ENCODE assay signal across 19 cellular contexts in the genomic region with DNA sequence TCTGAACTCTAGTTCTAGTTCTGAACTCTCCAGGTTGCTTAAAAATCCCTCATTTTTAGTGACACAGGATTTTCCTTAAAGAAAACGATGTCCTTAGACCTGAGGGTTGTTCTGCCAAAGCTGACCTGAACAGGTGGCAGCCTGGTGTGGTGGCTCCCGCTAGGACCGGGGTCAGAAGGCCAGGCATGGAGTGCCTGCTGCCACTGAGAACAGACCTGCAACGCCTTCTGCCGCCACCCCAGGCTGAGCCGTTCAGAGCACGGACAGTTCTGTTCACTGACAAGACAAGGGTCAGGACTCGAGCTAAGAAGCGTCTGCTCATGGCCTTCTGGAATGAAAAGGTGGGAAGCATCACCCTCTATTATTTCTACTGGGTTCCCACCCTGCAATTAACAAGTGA. TPM values are rescaled to one million over a fixed set of nuclear protein-coding genes. Genes with fewer than 3 reads are reported as not detected.
DNase-seq lines count a peak whose midpoint lies in the region; ATAC-seq and TF ChIP-seq lines count a peak whose summit lies in the region.
"Had no signal": no experiment of that assay in that cellular context is flagged by ENCODE, and none has a peak within 500 bp of the region (broad histone marks: within the 10 kb centered on the region; RNA-seq: fewer than 3 reads in every experiment).

No MANE protein-coding gene starts in this region.

- no peaks in the 10 kb centered on the region for H3K9me3 ChIP-seq in WERI-Rb-1 (ENCODE audit: severe bottlenecking)
- H3K9me3 ChIP-seq in fibroblast of lung (ENCODE audit: control insufficient read depth, insufficient read depth, low read depth, low read length), result no peaks in the 10 kb centered on the region
- H3K9me3 ChIP-seq in liver (ENCODE audit: control insufficient read depth in 4 of 4, low read length in 3 of 4), result no peaks in the 10 kb centered on the region
- H3K9me3 ChIP-seq: BE2C had no signal

- DNase-seq in WERI-Rb-1 (peak; percentile 69), fibroblast of lung (ENCODE audit: low read depth in 2 of 2) (no peak), NCI-H2196 treated with DMSO at 0.1 percent for 48 hours (lab: John Stamatoyannopoulos, UW; ENCODE audit: unreplicated experiment) (no peak), midbrain (lab: John Stamatoyannopoulos, UW) (no peak), pons (ENCODE audit: low spot score) (no peak)
- DNase-seq: ACHN; BE2C; CD4-positive, CD25-positive, alpha-beta regulatory T cell; CD8-positive, alpha-beta memory T cell; COR-L47; DMS 273 treated with DMSO at 0.1 percent for 48 hours; DMS79; GF-D8; GOT3; H7; KBM-7 had no signal

- H2AFZ ChIP-seq in fibroblast of lung (ENCODE audit: low read length), result no peak overlapping the region

- no peak for ATAC-seq in HG03097 (IDR thresholded peaks at IDR 0.05; ENCODE audit: low FRiP score, unreplicated experiment)

- H3K36me3 ChIP-seq in WERI-Rb-1 (peaks cover 50% of the 10 kb centered on the region), fibroblast of lung (ENCODE audit: control insufficient read depth, insufficient read depth, low read length) (peaks cover 24% of the 10 kb centered on the region), liver (ENCODE audit: control insufficient read depth in 4 of 4, insufficient read depth in 3 of 4, low read depth in 1 of 4, low read length in 3 of 4) (peaks cover 0 to 3% (median 2%) of the 10 kb centered on the region in 4 donors)

- H3K9ac ChIP-seq in fibroblast of lung (ENCODE audit: insufficient read depth, low read length), result peak overlapping the region; percentile 2
- H3K9ac ChIP-seq in liver (ENCODE audit: low read depth in 1 of 2, low read length in 2 of 2), result no peak overlapping the region

- no peak for TF ChIP-seq RAD21 in liver (IDR thresholded peaks at IDR 0.05)

- H3K79me2 ChIP-seq in fibroblast of lung (ENCODE audit: control insufficient read depth, insufficient read depth, low read length), result peaks cover 6% of the 10 kb centered on the region

- H3K4me3 ChIP-seq in WERI-Rb-1 (ENCODE audit: low read depth, low read length), result no peak overlapping the region
- H3K4me3 ChIP-seq in fibroblast of lung (replicated peaks in 1 of 4; ENCODE audit: control extremely low read depth in 1 of 4, insufficient read depth in 1 of 4, low read depth in 3 of 4, low read length in 4 of 4), result no peak overlapping the region
- no peak overlapping the region for H3K4me3 ChIP-seq in liver (ENCODE audit: low read depth in 1 of 3, low read length in 3 of 3)

- H3K4me1 ChIP-seq in fibroblast of lung (ENCODE audit: control insufficient read depth, extremely low read depth, insufficient read depth, low read length) (no peaks in the 10 kb centered on the region), liver (ENCODE audit: control insufficient read depth in 4 of 4, insufficient read depth in 4 of 4, low read length in 3 of 4) (peaks cover 14 to 77% (median 62%) of the 10 kb centered on the region in 4 donors)

- 65% methylated on average over 9 of the region's 9 CpGs for WGBS in liver

- H3K27ac ChIP-seq in WERI-Rb-1 (peak overlapping the region; percentile 23), fibroblast of lung (ENCODE audit: insufficient read depth, low read length) (no peak overlapping the region), liver (ENCODE audit: low read depth in 1 of 2, low read length in 2 of 2) (no peak overlapping the region)
- H3K27ac ChIP-seq: HL-60 had no signal

- H3K27me3 ChIP-seq in WERI-Rb-1 (ENCODE audit: insufficient read depth, low read depth, severe bottlenecking) (no peaks in the 10 kb centered on the region), fibroblast of lung (ENCODE audit: control insufficient read depth, insufficient read depth, low read length) (no peaks in the 10 kb centered on the region), liver (ENCODE audit: control insufficient read depth in 4 of 4, insufficient read depth in 4 of 4, low read length in 3 of 4) (no peaks in the 10 kb centered on the region)
- H3K27me3 ChIP-seq: BE2C had no signal

- TF ChIP-seq CTCF in WERI-Rb-1 (IDR thresholded peaks at IDR 0.05; ENCODE audit: low read depth, low read length) (no peak), fibroblast of lung (conservative IDR thresholded peaks at IDR 0.05 in 1 of 2, IDR thresholded peaks at IDR 0.05 in 1 of 2; ENCODE audit: low read depth in 1 of 2, low read length in 2 of 2) (no peak), liver (IDR thresholded peaks at IDR 0.05; ENCODE audit: low read depth, low read length, missing input control) (no peak)

- H4K20me1 ChIP-seq in fibroblast of lung (ENCODE audit: control insufficient read depth, extremely low read depth, insufficient read depth, low read length), result no peaks in the 10 kb centered on the region

- H3K4me2 ChIP-seq in fibroblast of lung (ENCODE audit: extremely low read depth, insufficient read depth, low read length), result no peak overlapping the region

TF ChIP-seq in liver, 16 proteins besides CTCF, POLR2A, EP300 and RAD21:
- TF ChIP-seq HNF4G (IDR thresholded peaks at IDR 0.05), result no peak
- TF ChIP-seq SP1 (IDR thresholded peaks at IDR 0.05), result no peak
- no peak for TF ChIP-seq TAF1 (conservative IDR thresholded peaks at IDR 0.05)
- peak; percentile 31 to 57 for TF ChIP-seq HNF4A (conservative IDR thresholded peaks at IDR 0.05)
- TF ChIP-seq EGR1 (IDR thresholded peaks at IDR 0.05; ENCODE audit: low read depth in 2 of 2), result no peak
- peak; percentile 58 for TF ChIP-seq NR2F2 (IDR thresholded peaks at IDR 0.05)
- TF ChIP-seq JUND (IDR thresholded peaks at IDR 0.05), result no peak
- TF ChIP-seq GABPA (IDR thresholded peaks at IDR 0.05 in 1 of 2, conservative IDR thresholded peaks at IDR 0.05 in 1 of 2), result no peak
- TF ChIP-seq, protein P1, sequence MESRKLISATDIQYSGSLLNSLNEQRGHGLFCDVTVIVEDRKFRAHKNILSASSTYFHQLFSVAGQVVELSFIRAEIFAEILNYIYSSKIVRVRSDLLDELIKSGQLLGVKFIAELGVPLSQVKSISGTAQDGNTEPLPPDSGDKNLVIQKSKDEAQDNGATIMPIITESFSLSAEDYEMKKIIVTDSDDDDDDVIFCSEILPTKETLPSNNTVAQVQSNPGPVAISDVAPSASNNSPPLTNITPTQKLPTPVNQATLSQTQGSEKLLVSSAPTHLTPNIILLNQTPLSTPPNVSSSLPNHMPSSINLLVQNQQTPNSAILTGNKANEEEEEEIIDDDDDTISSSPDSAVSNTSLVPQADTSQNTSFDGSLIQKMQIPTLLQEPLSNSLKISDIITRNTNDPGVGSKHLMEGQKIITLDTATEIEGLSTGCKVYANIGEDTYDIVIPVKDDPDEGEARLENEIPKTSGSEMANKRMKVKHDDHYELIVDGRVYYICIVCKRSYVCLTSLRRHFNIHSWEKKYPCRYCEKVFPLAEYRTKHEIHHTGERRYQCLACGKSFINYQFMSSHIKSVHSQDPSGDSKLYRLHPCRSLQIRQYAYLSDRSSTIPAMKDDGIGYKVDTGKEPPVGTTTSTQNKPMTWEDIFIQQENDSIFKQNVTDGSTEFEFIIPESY (IDR thresholded peaks at IDR 0.05), result no peak
- TF ChIP-seq RXRA (IDR thresholded peaks at IDR 0.05), result peak in 1 of 2 donors; percentile 17
- TF ChIP-seq, protein P2, sequence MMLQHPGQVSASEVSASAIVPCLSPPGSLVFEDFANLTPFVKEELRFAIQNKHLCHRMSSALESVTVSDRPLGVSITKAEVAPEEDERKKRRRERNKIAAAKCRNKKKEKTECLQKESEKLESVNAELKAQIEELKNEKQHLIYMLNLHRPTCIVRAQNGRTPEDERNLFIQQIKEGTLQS (IDR thresholded peaks at IDR 0.05), result no peak
- TF ChIP-seq FOXA2 (IDR thresholded peaks at IDR 0.05), result no peak
- TF ChIP-seq, protein P3, sequence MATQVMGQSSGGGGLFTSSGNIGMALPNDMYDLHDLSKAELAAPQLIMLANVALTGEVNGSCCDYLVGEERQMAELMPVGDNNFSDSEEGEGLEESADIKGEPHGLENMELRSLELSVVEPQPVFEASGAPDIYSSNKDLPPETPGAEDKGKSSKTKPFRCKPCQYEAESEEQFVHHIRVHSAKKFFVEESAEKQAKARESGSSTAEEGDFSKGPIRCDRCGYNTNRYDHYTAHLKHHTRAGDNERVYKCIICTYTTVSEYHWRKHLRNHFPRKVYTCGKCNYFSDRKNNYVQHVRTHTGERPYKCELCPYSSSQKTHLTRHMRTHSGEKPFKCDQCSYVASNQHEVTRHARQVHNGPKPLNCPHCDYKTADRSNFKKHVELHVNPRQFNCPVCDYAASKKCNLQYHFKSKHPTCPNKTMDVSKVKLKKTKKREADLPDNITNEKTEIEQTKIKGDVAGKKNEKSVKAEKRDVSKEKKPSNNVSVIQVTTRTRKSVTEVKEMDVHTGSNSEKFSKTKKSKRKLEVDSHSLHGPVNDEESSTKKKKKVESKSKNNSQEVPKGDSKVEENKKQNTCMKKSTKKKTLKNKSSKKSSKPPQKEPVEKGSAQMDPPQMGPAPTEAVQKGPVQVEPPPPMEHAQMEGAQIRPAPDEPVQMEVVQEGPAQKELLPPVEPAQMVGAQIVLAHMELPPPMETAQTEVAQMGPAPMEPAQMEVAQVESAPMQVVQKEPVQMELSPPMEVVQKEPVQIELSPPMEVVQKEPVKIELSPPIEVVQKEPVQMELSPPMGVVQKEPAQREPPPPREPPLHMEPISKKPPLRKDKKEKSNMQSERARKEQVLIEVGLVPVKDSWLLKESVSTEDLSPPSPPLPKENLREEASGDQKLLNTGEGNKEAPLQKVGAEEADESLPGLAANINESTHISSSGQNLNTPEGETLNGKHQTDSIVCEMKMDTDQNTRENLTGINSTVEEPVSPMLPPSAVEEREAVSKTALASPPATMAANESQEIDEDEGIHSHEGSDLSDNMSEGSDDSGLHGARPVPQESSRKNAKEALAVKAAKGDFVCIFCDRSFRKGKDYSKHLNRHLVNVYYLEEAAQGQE (IDR thresholded peaks at IDR 0.05), result no peak
- TF ChIP-seq YY1 (IDR thresholded peaks at IDR 0.05), result no peak
- TF ChIP-seq, protein P4, sequence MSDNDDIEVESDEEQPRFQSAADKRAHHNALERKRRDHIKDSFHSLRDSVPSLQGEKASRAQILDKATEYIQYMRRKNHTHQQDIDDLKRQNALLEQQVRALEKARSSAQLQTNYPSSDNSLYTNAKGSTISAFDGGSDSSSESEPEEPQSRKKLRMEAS (IDR thresholded peaks at IDR 0.05), result no peak
- TF ChIP-seq FOXA1 (IDR thresholded peaks at IDR 0.05), result no peak

RNA-seq across cellular contexts. Expression of a gene that starts 15.8 kb away (rescaled TPM):
- 70.4 and 88.8 TPM in 2 replicates for total RNA-seq in fibroblast of lung
- polyA plus RNA-seq in fibroblast of lung, result 140 and 182 TPM in 2 replicates
- polyA plus RNA-seq in fibroblast of lung (2012), result 126 and 152 TPM in 2 replicates
- 58.8 and 65.1 TPM in 2 replicates for polyA minus RNA-seq in fibroblast of lung (ENCODE audit: low replicate concordance)
- 10 to 100 TPM; 39.6 to 52.9 TPM for total RNA-seq in liver
- polyA plus RNA-seq in liver, result 10 to 100 TPM; 36.9 to 49.7 TPM
